Comparison of ENCODE assay signal across 15 cellular contexts in the genomic region with DNA sequence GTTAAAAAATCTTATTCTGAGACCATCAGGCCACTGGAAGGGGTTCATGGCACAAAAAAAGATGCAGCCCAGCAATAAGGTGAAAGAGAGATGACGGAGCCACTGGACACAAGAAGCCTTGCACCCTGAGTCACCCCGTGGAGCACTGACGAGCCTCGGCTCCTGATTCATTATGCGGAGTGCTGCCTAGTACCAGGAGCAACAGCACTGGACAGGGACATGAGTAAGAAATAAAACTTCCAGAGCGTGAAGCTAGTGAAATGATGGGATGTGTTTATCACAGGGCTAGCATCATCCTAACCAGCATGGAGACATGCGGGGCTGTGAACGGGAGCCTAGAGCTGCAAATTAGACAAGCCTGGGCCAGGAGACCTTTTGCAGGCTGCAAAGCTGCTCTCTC. TPM values are rescaled to one million over a fixed set of nuclear protein-coding genes. Genes with fewer than 3 reads are reported as not detected.
DNase-seq lines count a peak whose midpoint lies in the region; ATAC-seq, FAIRE-seq and TF ChIP-seq lines count a peak whose summit lies in the region.
"Had no signal": no experiment of that assay in that cellular context is flagged by ENCODE, and none has a peak within 500 bp of the region (broad histone marks: within the 10 kb centered on the region; RNA-seq: fewer than 3 reads in every experiment).

No MANE protein-coding gene starts in this region.

- H4K20me1 ChIP-seq in osteoblast (ENCODE audit: insufficient read depth, low read length): no peaks in the 10 kb centered on the region

- H3K4me3 ChIP-seq in choroid plexus epithelial cell (ENCODE audit: low read depth, low read length): no peak overlapping the region
- no peak overlapping the region for H3K4me3 ChIP-seq in osteoblast (ENCODE audit: insufficient read depth, low read length)
- H3K4me3 ChIP-seq: Peyer's patch had no signal

- ATAC-seq in HG03342 (IDR thresholded peaks at IDR 0.05; ENCODE audit: unreplicated experiment): no peak

- TF ChIP-seq CTCF in GM13976 (IDR thresholded peaks at IDR 0.05; ENCODE audit: borderline replicate concordance, control extremely low read depth, extremely low read depth, insufficient read depth, missing control alignments) (no peak), choroid plexus epithelial cell (conservative IDR thresholded peaks at IDR 0.05; ENCODE audit: low read depth, low read length) (no peak), osteoblast (IDR thresholded peaks at IDR 0.05; ENCODE audit: extremely low read depth, low read depth, low read length) (no peak)

- no peaks in the 10 kb centered on the region for H3K9me3 ChIP-seq in osteoblast (ENCODE audit: low read depth, low read length)
- H3K9me3 ChIP-seq: Peyer's patch had no signal

- H3K27me3 ChIP-seq in osteoblast (ENCODE audit: insufficient read depth, low read length): peaks cover 12% of the 10 kb centered on the region
- H3K27me3 ChIP-seq: Peyer's patch had no signal

- H3K79me2 ChIP-seq in osteoblast (ENCODE audit: insufficient read depth, low read length): no peaks in the 10 kb centered on the region

- H3K4me1 ChIP-seq in osteoblast (ENCODE audit: insufficient read depth, low read length): no peaks in the 10 kb centered on the region

- peak; percentile 12 for FAIRE-seq in RCC 7860 (lab: Jason Lieb, UNC)
- FAIRE-seq: G401.6, HTR-8/SVneo had no signal

- H3K27ac ChIP-seq in osteoblast (ENCODE audit: low read depth, low read length): no peak overlapping the region
- H3K27ac ChIP-seq: Peyer's patch had no signal

- DNase-seq in GM13976 (ENCODE audit: low spot score) (peak; percentile 28), RCC 7860 (ENCODE audit: low spot score) (peak; percentile 28), choroid plexus epithelial cell (ENCODE audit: low read depth) (peak; percentile 42), osteoblast (ENCODE audit: insufficient read length, low spot score, missing footprints) (peak; percentile 62), islet precursor cell (no peak), NCI-H1092 (lab: John Stamatoyannopoulos, UW) (no peak)
- DNase-seq: CD4-positive, alpha-beta T cell; DMS79 treated with DMSO at 0.1 percent for 48 hours; GOT3; NCI-H1048; NCI-H1694; Peyer's patch had no signal

- no peak overlapping the region for H3K4me2 ChIP-seq in osteoblast (ENCODE audit: insufficient read depth, low read length)

- H3K36me3 ChIP-seq in osteoblast (ENCODE audit: insufficient read depth, low read length): no peaks in the 10 kb centered on the region
- H3K36me3 ChIP-seq: Peyer's patch had no signal

- in situ Hi-C loops in GM13976 (cut with MboI; ENCODE audit: low sequenced_read_pairs, unreplicated experiment): no loop called here

- H2AFZ ChIP-seq in osteoblast (ENCODE audit: low read length): no peak overlapping the region

RNA-seq across cellular contexts. Expression of a gene that starts 53.3 kb away (rescaled TPM):
- 41.3 and 47.8 TPM in 2 replicates for total RNA-seq in osteoblast

Comparison
In these comparisons a context has a peak if more than half of its experiments do, and no peak if none do; other contexts are left out.
1. DNase-seq: peak in GM13976 (single experiment), RCC 7860 (single experiment), choroid plexus epithelial cell (single experiment) and osteoblast (single experiment); none in islet precursor cell (single experiment) and NCI-H1092 (single experiment).